In the genomic region with DNA sequence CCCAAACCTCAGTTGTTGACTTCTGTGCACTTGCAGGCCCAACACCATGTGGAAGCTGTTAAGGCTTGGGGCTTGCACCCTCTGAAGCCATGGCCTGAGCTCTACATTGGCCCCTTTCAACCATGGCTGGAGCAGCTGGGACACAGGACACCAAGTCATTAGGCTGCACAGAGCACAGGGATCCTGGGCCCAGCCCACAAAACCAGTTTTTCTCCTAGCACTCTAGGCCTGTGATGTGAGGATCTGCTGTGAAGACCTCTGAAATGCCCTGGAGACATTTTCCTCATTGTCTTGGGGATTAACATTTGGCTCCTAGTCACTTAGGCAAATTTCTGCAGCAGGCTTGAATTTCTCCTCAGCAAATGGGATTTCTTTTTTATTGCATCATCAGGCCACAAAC, we compare ENCODE assay signal across 2 cellular contexts.
TF ChIP-seq lines count a peak whose summit lies in the region.

No MANE protein-coding gene starts in this region.

TF ChIP-seq in GM23338, 12 proteins besides CTCF, POLR2A, EP300 and RAD21 (continues in another document):
- no peak for TF ChIP-seq ZNF114 (CRISPR knock-in tag; IDR thresholded peaks at IDR 0.05)
- no peak for TF ChIP-seq POLR2AphosphoS5 (IDR thresholded peaks at IDR 0.05; ENCODE audit: low read depth)
- no peak for TF ChIP-seq ETS1 (IDR thresholded peaks at IDR 0.05)
- TF ChIP-seq EZH2 (IDR thresholded peaks at IDR 0.05; ENCODE audit: low read depth, unreplicated experiment) = no peak
- TF ChIP-seq, protein P1, sequence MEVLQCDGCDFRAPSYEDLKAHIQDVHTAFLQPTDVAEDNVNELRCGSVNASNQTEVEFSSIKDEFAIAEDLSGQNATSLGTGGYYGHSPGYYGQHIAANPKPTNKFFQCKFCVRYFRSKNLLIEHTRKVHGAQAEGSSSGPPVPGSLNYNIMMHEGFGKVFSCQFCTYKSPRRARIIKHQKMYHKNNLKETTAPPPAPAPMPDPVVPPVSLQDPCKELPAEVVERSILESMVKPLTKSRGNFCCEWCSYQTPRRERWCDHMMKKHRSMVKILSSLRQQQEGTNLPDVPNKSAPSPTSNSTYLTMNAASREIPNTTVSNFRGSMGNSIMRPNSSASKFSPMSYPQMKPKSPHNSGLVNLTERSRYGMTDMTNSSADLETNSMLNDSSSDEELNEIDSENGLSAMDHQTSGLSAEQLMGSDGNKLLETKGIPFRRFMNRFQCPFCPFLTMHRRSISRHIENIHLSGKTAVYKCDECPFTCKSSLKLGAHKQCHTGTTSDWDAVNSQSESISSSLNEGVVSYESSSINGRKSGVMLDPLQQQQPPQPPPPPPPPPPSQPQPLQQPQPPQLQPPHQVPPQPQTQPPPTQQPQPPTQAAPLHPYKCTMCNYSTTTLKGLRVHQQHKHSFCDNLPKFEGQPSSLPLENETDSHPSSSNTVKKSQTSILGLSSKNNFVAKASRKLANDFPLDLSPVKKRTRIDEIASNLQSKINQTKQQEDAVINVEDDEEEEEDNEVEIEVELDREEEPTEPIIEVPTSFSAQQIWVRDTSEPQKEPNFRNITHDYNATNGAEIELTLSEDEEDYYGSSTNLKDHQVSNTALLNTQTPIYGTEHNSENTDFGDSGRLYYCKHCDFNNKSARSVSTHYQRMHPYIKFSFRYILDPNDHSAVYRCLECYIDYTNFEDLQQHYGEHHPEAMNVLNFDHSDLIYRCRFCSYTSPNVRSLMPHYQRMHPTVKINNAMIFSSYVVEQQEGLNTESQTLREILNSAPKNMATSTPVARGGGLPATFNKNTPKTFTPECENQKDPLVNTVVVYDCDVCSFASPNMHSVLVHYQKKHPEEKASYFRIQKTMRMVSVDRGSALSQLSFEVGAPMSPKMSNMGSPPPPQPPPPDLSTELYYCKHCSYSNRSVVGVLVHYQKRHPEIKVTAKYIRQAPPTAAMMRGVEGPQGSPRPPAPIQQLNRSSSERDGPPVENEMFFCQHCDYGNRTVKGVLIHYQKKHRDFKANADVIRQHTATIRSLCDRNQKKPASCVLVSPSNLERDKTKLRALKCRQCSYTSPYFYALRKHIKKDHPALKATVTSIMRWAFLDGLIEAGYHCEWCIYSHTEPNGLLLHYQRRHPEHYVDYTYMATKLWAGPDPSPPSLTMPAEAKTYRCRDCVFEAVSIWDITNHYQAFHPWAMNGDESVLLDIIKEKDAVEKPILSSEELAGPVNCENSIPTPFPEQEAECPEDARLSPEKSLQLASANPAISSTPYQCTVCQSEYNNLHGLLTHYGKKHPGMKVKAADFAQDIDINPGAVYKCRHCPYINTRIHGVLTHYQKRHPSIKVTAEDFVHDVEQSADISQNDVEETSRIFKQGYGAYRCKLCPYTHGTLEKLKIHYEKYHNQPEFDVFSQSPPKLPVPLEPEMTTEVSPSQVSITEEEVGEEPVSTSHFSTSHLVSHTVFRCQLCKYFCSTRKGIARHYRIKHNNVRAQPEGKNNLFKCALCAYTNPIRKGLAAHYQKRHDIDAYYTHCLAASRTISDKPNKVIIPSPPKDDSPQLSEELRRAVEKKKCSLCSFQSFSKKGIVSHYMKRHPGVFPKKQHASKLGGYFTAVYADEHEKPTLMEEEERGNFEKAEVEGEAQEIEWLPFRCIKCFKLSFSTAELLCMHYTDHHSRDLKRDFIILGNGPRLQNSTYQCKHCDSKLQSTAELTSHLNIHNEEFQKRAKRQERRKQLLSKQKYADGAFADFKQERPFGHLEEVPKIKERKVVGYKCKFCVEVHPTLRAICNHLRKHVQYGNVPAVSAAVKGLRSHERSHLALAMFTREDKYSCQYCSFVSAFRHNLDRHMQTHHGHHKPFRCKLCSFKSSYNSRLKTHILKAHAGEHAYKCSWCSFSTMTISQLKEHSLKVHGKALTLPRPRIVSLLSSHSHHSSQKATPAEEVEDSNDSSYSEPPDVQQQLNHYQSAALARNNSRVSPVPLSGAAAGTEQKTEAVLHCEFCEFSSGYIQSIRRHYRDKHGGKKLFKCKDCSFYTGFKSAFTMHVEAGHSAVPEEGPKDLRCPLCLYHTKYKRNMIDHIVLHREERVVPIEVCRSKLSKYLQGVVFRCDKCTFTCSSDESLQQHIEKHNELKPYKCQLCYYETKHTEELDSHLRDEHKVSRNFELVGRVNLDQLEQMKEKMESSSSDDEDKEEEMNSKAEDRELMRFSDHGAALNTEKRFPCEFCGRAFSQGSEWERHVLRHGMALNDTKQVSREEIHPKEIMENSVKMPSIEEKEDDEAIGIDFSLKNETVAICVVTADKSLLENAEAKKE (CRISPR knock-in tag; IDR thresholded peaks at IDR 0.05) = no peak
- TF ChIP-seq ZNF331 (CRISPR knock-in tag; IDR thresholded peaks at IDR 0.05; ENCODE audit: low read depth) = no peak
- TF ChIP-seq, protein P2, sequence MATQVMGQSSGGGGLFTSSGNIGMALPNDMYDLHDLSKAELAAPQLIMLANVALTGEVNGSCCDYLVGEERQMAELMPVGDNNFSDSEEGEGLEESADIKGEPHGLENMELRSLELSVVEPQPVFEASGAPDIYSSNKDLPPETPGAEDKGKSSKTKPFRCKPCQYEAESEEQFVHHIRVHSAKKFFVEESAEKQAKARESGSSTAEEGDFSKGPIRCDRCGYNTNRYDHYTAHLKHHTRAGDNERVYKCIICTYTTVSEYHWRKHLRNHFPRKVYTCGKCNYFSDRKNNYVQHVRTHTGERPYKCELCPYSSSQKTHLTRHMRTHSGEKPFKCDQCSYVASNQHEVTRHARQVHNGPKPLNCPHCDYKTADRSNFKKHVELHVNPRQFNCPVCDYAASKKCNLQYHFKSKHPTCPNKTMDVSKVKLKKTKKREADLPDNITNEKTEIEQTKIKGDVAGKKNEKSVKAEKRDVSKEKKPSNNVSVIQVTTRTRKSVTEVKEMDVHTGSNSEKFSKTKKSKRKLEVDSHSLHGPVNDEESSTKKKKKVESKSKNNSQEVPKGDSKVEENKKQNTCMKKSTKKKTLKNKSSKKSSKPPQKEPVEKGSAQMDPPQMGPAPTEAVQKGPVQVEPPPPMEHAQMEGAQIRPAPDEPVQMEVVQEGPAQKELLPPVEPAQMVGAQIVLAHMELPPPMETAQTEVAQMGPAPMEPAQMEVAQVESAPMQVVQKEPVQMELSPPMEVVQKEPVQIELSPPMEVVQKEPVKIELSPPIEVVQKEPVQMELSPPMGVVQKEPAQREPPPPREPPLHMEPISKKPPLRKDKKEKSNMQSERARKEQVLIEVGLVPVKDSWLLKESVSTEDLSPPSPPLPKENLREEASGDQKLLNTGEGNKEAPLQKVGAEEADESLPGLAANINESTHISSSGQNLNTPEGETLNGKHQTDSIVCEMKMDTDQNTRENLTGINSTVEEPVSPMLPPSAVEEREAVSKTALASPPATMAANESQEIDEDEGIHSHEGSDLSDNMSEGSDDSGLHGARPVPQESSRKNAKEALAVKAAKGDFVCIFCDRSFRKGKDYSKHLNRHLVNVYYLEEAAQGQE (IDR thresholded peaks at IDR 0.05; ENCODE audit: unreplicated experiment) = no peak
- no peak for TF ChIP-seq NANOG (IDR thresholded peaks at IDR 0.05; ENCODE audit: borderline replicate concordance)
- TF ChIP-seq STAT1 (IDR thresholded peaks at IDR 0.05; ENCODE audit: unreplicated experiment) = no peak
- TF ChIP-seq EZH2phosphoT487 (IDR thresholded peaks at IDR 0.05; ENCODE audit: unreplicated experiment) = no peak

TF ChIP-seq in H1, 55 proteins besides CTCF, POLR2A, EP300 and RAD21:
- TF ChIP-seq CEBPB (IDR thresholded peaks at IDR 0.05; ENCODE audit: low read depth, low read length) (0 out of 2 replicates have a peak, but pooled peaks have one; percentile 33), RBBP5 (IDR thresholded peaks at IDR 0.05; ENCODE audit: borderline replicate concordance, low read depth, low read length) (no peak), SRF (IDR thresholded peaks at IDR 0.05; ENCODE audit: low read depth, low read length) (no peak)
TF ChIP-seq in H1: peak in this region for 1.
